ENCODE assay signal across 15 cellular contexts in the genomic region with DNA sequence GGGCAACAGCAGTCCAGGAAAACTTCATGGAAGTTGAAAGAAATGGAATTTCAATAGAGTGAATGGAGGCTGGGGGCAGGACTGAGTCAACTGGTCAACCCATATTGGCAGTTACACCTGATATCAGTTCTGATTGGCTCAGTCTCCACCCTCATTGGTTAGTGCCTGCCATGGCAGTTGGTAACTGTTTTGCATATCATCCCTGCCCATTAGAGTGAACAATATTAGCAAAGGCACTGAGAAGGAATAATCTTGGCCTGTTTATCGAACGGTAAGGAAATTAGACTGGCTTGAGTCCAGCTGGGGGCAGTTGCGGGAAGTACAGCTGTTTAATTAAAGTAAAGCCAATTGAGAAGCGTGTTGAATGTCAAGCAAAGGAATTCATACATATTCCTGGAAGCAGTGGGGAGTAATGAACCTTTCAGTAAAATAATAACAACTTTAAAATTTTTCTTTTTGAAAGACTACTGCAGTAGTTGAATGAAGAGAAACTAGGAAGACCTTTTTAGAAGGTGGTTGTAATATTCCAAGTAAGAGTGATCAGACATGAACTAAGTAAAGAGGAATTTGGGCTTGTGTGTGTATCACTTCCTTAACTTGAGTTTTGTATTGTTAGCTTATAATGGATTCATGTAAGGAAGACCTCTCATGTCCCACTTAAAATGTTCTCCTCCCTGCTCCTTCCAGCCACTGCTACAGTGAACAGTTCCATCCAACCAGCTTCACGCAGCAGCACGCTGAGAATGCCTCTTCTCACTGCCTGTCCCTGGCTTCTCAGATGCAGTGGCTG.
"Had no signal": no experiment of that assay in that cellular context is flagged by ENCODE, and none has a peak within 500 bp of the region (broad histone marks: within the 10 kb centered on the region; RNA-seq: fewer than 3 reads in every experiment).

No MANE protein-coding gene starts in this region.

- H3K4me1 Mint-ChIP-seq: activated naive CD8-positive, alpha-beta T cell treated with anti-CD3 and anti-CD28 coated beads, Interleukin-2, amount 10 ng/mL, durations not matched to agents 7 days and 5 days; nephron progenitor cell; stimulated activated effector memory CD8-positive, alpha-beta T cell treated with anti-CD3 and anti-CD28 coated beads, Interleukin-12 subunit alpha, Interleukin-12 subunit beta, amount 100 ng/mL, for 72 hours had no signal

- H3K9me3 Mint-ChIP-seq: activated naive CD8-positive, alpha-beta T cell treated with anti-CD3 and anti-CD28 coated beads, Interleukin-2, amount 10 ng/mL, durations not matched to agents 7 days and 5 days; memory B cell; nephron progenitor cell; stimulated activated effector memory CD8-positive, alpha-beta T cell treated with anti-CD3 and anti-CD28 coated beads, Interleukin-12 subunit alpha, Interleukin-12 subunit beta, amount 100 ng/mL, for 72 hours had no signal

- H3K36me3 ChIP-seq: gastroesophageal sphincter, ovary, thyroid gland had no signal

- H3K4me2 ChIP-seq: smooth muscle cell had no signal

- FAIRE-seq: bronchial epithelial cell had no signal

- H3K27me3 ChIP-seq: gastroesophageal sphincter, ovary, thyroid gland had no signal

- H3K4me3 ChIP-seq: gastroesophageal sphincter, ovary, smooth muscle cell, thyroid gland had no signal

- ATAC-seq: gastroesophageal sphincter; stimulated activated effector memory CD8-positive, alpha-beta T cell treated with anti-CD3 and anti-CD28 coated beads, Interleukin-12 subunit alpha, Interleukin-12 subunit beta, amount 100 ng/mL, for 72 hours had no signal

- DNase-seq: activated CD4-positive, alpha-beta T cell treated with anti-CD3 and anti-CD28 coated beads, Interleukin-2, amount 50 U/mL, for 4 hours; activated CD4-positive, CD25-positive, alpha-beta regulatory T cell treated with anti-CD3 and anti-CD28 coated beads, Interleukin-2, amount 50 U/mL, for 72 hours; activated effector memory CD4-positive, alpha-beta T cell treated with anti-CD3 and anti-CD28 coated beads, Interleukin-2, amount 50 U/mL, for 16 hours; activated naive CD8-positive, alpha-beta T cell treated with anti-CD3 and anti-CD28 coated beads, Interleukin-2, amount 10 ng/mL, durations not matched to agents 7 days and 5 days; activated T-cell treated with anti-CD3 and anti-CD28 coated beads, Interleukin-2, amount 50 U/mL, for 1 hour; anterior cingulate cortex; nephron progenitor cell; ovary; T-helper 9 cell; thyroid gland had no signal

- H3K27ac Mint-ChIP-seq: activated naive CD8-positive, alpha-beta T cell treated with anti-CD3 and anti-CD28 coated beads, Interleukin-2, amount 10 ng/mL, durations not matched to agents 7 days and 5 days; memory B cell; nephron progenitor cell; stimulated activated effector memory CD8-positive, alpha-beta T cell treated with anti-CD3 and anti-CD28 coated beads, Interleukin-12 subunit alpha, Interleukin-12 subunit beta, amount 100 ng/mL, for 72 hours had no signal

- H3K36me3 Mint-ChIP-seq: activated naive CD8-positive, alpha-beta T cell treated with anti-CD3 and anti-CD28 coated beads, Interleukin-2, amount 10 ng/mL, durations not matched to agents 7 days and 5 days; memory B cell; stimulated activated effector memory CD8-positive, alpha-beta T cell treated with anti-CD3 and anti-CD28 coated beads, Interleukin-12 subunit alpha, Interleukin-12 subunit beta, amount 100 ng/mL, for 72 hours had no signal

- H3K9me3 ChIP-seq: gastroesophageal sphincter, ovary, thyroid gland had no signal

- H3K4me3 Mint-ChIP-seq: activated naive CD8-positive, alpha-beta T cell treated with anti-CD3 and anti-CD28 coated beads, Interleukin-2, amount 10 ng/mL, durations not matched to agents 7 days and 5 days; memory B cell; nephron progenitor cell; stimulated activated effector memory CD8-positive, alpha-beta T cell treated with anti-CD3 and anti-CD28 coated beads, Interleukin-12 subunit alpha, Interleukin-12 subunit beta, amount 100 ng/mL, for 72 hours had no signal

- H3K27ac ChIP-seq: gastroesophageal sphincter, ovary, thyroid gland had no signal
